9 cellular contexts compared by ENCODE assay signal in genomic region chr12:53591301-53592206, GRCh38. TPM values are rescaled to one million over a fixed set of nuclear protein-coding genes. Genes with fewer than 3 reads are reported as not detected.
DNase-seq lines count a peak whose midpoint lies in the region; ATAC-seq and TF ChIP-seq lines count a peak whose summit lies in the region.
"Had no signal": no experiment of that assay in that cellular context is flagged by ENCODE, and none has a peak within 500 bp of the region (broad histone marks: within the 10 kb centered on the region; RNA-seq: fewer than 3 reads in every experiment).

No MANE protein-coding gene starts in this region.

- intact Hi-C loops in IMR-90 (cut with micrococcal nuclease) (no loop called here), sciatic nerve (cut with DNase I) (no loop called here), lower leg skin (cut with DNase I; ENCODE audit: low total_unique reads) (no loop called here)

- H4K8ac ChIP-seq in IMR-90 (ENCODE audit: low read depth in 2 of 2, low read length in 2 of 2), result no peak overlapping the region

- no peaks in the 10 kb centered on the region for H3K4me1 ChIP-seq in IMR-90 (ENCODE audit: control insufficient read depth, insufficient read depth, low read length)

- H3K9me3 ChIP-seq in IMR-90 (ENCODE audit: control insufficient read depth, insufficient read depth, low read length), result no peaks in the 10 kb centered on the region

- peaks cover 33 to 37% of the 10 kb centered on the region in 2 experiments for H3K79me1 ChIP-seq in IMR-90 (ENCODE audit: low read depth in 1 of 2, low read length in 2 of 2)

- POLR2A ChIA-PET in IMR-90 (lab: Charles Lee; ENCODE audit: unreplicated experiment), result interaction anchor here (0.6 kb wide), 1 partner anchor 19 kb away, joined by 3 read pairs; no protein-coding TSS in a partner anchor

- H3K23ac ChIP-seq in IMR-90 (ENCODE audit: low read depth, low read length), result peak overlapping the region; percentile 16; the same call in 1 of the 2 replicates

- no peaks in the 10 kb centered on the region for H3K27me3 ChIP-seq in IMR-90 (ENCODE audit: control insufficient read depth, insufficient read depth, low read length)

- no peak overlapping the region for H4K5ac ChIP-seq in IMR-90 (ENCODE audit: low read depth, low read length)

- no peak overlapping the region for H3K9ac ChIP-seq in IMR-90 (ENCODE audit: low read depth, low read length)

- no peak overlapping the region for H4K91ac ChIP-seq in IMR-90 (ENCODE audit: insufficient read depth, low read depth, low read length)

- peaks cover 4% of the 10 kb centered on the region; the same call in 1 of the 2 replicates for H3K9me1 ChIP-seq in IMR-90 (ENCODE audit: insufficient read depth, low read length)

- H2BK15ac ChIP-seq in IMR-90 (ENCODE audit: low read depth, low read length), result no peak overlapping the region

- H3K27ac ChIP-seq in IMR-90 (ENCODE audit: insufficient read depth, low read length), result no peak overlapping the region

- H3K14ac ChIP-seq in IMR-90 (replicated peaks; ENCODE audit: low read depth, low read length), result 0 out of 2 replicates have a peak overlapping the region, but pooled peaks have one; percentile 9

- no peak overlapping the region for H3K56ac ChIP-seq in IMR-90 (ENCODE audit: extremely low read depth, insufficient read depth, low read length)

- dilution Hi-C loops in IMR-90 (cut with HindIII; ENCODE audit: low sequenced_read_pairs, unreplicated experiment), result no loop called here

- H2BK120ac ChIP-seq in IMR-90 (ENCODE audit: low read depth, low read length), result no peak overlapping the region

- CTCF ChIA-PET in IMR-90 (lab: Yijun Ruan, JAX), result interaction anchor here (1.5 kb wide), 1 partner anchor 10 kb away, joined by 3 read pairs; no protein-coding TSS in a partner anchor

- ATAC-seq in IMR-90 (ENCODE audit: low read depth) (no peak), sciatic nerve (peak; percentile 39), HG03571 (IDR thresholded peaks at IDR 0.05; ENCODE audit: unreplicated experiment) (no peak), HG03520 (IDR thresholded peaks at IDR 0.05; ENCODE audit: unreplicated experiment) (no peak)

- BruUV-seq in IMR-90 (replicated peaks; lab: Mats Ljungman, UMichigan), result no TSS peak

- TF ChIP-seq CTCF in IMR-90 (conservative IDR thresholded peaks at IDR 0.05; ENCODE audit: low read depth, low read length) (no peak), lower leg skin (IDR thresholded peaks at IDR 0.05) (no peak)

- H2AK5ac ChIP-seq in IMR-90 (ENCODE audit: low read depth, low read length), result no peak overlapping the region

- no peak overlapping the region for H3K4me2 ChIP-seq in IMR-90 (ENCODE audit: low read depth, low read length)

- no peak overlapping the region for H2AK9ac ChIP-seq in IMR-90 (replicated peaks; ENCODE audit: low read depth, low read length, poor library complexity)

- H3K4ac ChIP-seq in IMR-90 (ENCODE audit: low read depth, low read length), result no peak overlapping the region

- no peak overlapping the region for H2BK20ac ChIP-seq in IMR-90 (ENCODE audit: low read depth, low read length)

- in situ Hi-C loops in IMR-90 (cut with MboI; ENCODE audit: low sequenced_read_pairs), result no loop called here

- DNase-seq in IMR-90 (no peak), astrocyte of the hippocampus (ENCODE audit: low read depth, low spot score) (peak; percentile 48), hippocampal formation (lab: John Stamatoyannopoulos, UW) (peak; percentile 44 to 82), sciatic nerve (ENCODE audit: low spot score) (no peak), lower leg skin (ENCODE audit: low spot score in 2 of 2) (no peak), KG1 (lab: John Stamatoyannopoulos, UW) (no peak)
- DNase-seq: NCI-H2029 treated with DMSO at 0.1 percent for 48 hours had no signal

- H2AFZ ChIP-seq in IMR-90 (replicated peaks; ENCODE audit: low read length, poor library complexity), result no peak overlapping the region

- 100% methylated on average over 1 of the region's 6 CpGs; no CpG with 5 or more reads in 1 of the 2 experiments for WGBS in IMR-90 (ENCODE audit: extremely low coverage in 2 of 2, insufficient read length in 1 of 2), 2 experiments
- 40 to 45% methylated on average over 6 of the region's 6 CpGs for WGBS in lower leg skin, 2 donors

- no peak overlapping the region for H2BK5ac ChIP-seq in IMR-90 (ENCODE audit: low read depth, low read length, poor library complexity, severe bottlenecking)

- no peak for TF ChIP-seq POLR2A in IMR-90 (IDR thresholded peaks at IDR 0.05; ENCODE audit: low read depth, low read length)
- no peak for TF ChIP-seq POLR2A in lower leg skin (IDR thresholded peaks at IDR 0.05)

- no peak overlapping the region for H3K18ac ChIP-seq in IMR-90 (ENCODE audit: low read depth, low read length)

- H4K20me1 ChIP-seq in IMR-90 (ENCODE audit: insufficient read depth, low read length), result peaks cover 16% of the 10 kb centered on the region; the same call in 1 of the 2 replicates

- no peak for TF ChIP-seq RAD21 in IMR-90 (IDR thresholded peaks at IDR 0.05; ENCODE audit: low read length)

- no peak overlapping the region for H3K4me3 ChIP-seq in IMR-90 (ENCODE audit: insufficient read depth, low read depth, low read length)
- no peak overlapping the region for H3K4me3 ChIP-seq in lower leg skin (ENCODE audit: low read depth, poor library complexity, severe bottlenecking)

- H3K36me3 ChIP-seq in IMR-90 (ENCODE audit: control insufficient read depth, insufficient read depth, low read length), result no peaks in the 10 kb centered on the region

TF ChIP-seq in IMR-90, 13 proteins besides CTCF, POLR2A, EP300 and RAD21:
- TF ChIP-seq RFX5 (IDR thresholded peaks at IDR 0.05; ENCODE audit: low read depth, low read length), result no peak

RNA-seq across cellular contexts. Expression of gene ATF7, which starts 34.6 kb away (rescaled TPM):
- total RNA-seq in IMR-90 (2012; rRNA removed) (7.0 and 9.4 TPM in 2 replicates), sciatic nerve (62.5 TPM), lower leg skin (10 to 100 TPM; 25.1 to 34.4 (median 29.0) TPM)
- 15.2 and 16.3 TPM in 2 replicates for polyA plus RNA-seq in IMR-90 (2012; rRNA removed)
- 6.5 and 9.7 TPM in 2 replicates for polyA plus RNA-seq in IMR-90 (2012; cell fraction: cytosol; rRNA removed)
- 35.8 and 38.5 TPM in 2 replicates for polyA plus RNA-seq in IMR-90 (2012; cell fraction: nucleus; rRNA removed; ENCODE audit: low replicate concordance)

Comparison
In these comparisons a context has a peak if more than half of its experiments do, and no peak if none do; other contexts are left out.
1. DNase-seq: peak in astrocyte of the hippocampus (single experiment) and hippocampal formation (2 of 2); none in IMR-90 (single experiment), sciatic nerve (single experiment), lower leg skin (0 of 2) and KG1 (single experiment).